In the genomic region with DNA sequence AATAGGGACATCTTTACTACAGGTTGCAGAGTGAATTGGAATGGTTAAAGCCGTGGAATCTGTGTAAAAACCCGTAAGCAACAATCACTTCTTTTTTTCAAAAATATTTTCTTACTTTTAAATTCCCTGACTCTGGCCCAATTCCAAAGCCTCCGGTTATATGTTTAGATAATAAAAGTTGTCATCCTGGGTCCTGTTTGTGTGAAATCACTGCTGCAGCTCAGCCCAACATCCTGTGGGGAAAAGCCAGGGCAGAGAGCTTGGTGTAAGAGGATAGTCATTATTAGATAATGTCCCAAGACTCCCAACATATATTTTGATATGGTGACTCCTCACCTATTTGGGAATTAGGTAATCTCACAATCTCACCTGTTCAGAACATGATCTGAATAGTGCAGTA, we compare ENCODE assay signal across 24 cellular contexts.
"Had no signal": no experiment of that assay in that cellular context is flagged by ENCODE, and none has a peak within 500 bp of the region (broad histone marks: within the 10 kb centered on the region; RNA-seq: fewer than 3 reads in every experiment).

No MANE protein-coding gene starts in this region.

- ATAC-seq: activated CD8-positive, alpha-beta T cell treated with anti-CD3 and anti-CD28 coated beads for 36 hours; activated T-cell treated with anti-CD3 and anti-CD28 coated beads, Interleukin-2, amount 50 U/mL, for 72 hours had no signal

- H3K4me2 ChIP-seq: SK-N-SH had no signal

- H3K9me3 ChIP-seq: adrenal gland, breast epithelium, Peyer's patch, SK-N-SH had no signal

- H3K36me3 ChIP-seq: adrenal gland, breast epithelium, Peyer's patch had no signal

- H3K4me3 Mint-ChIP-seq: activated CD4-positive, alpha-beta T cell treated with anti-CD3 and anti-CD28 coated beads, Interleukin-2, amount 10 ng/mL, durations not matched to agents 7 days and 5 days; activated CD8-positive, alpha-beta T cell treated with anti-CD3 and anti-CD28 coated beads for 36 hours; activated naive CD4-positive, alpha-beta T cell treated with anti-CD3 and anti-CD28 coated beads, Interleukin-2, amount 10 ng/mL, durations not matched to agents 7 days and 5 days; activated naive CD8-positive, alpha-beta T cell treated with anti-CD3 and anti-CD28 coated beads for 36 hours; activated T-cell treated with anti-CD3 and anti-CD28 coated beads, Interleukin-2, amount 50 U/mL, for 72 hours had no signal

- H3K9ac ChIP-seq: SK-N-SH had no signal

- H3K4me3 ChIP-seq: adrenal gland, breast epithelium, Peyer's patch had no signal

- H3K27ac Mint-ChIP-seq: activated CD4-positive, alpha-beta T cell treated with anti-CD3 and anti-CD28 coated beads, Interleukin-2, amount 10 ng/mL, durations not matched to agents 7 days and 5 days; activated CD8-positive, alpha-beta T cell treated with anti-CD3 and anti-CD28 coated beads for 36 hours; activated naive CD4-positive, alpha-beta T cell treated with anti-CD3 and anti-CD28 coated beads, Interleukin-2, amount 10 ng/mL, durations not matched to agents 7 days and 5 days; activated naive CD8-positive, alpha-beta T cell treated with anti-CD3 and anti-CD28 coated beads for 36 hours; activated T-cell treated with anti-CD3 and anti-CD28 coated beads, Interleukin-2, amount 50 U/mL, for 72 hours; activated T-helper 2 cell treated with anti-CD3 and anti-CD28 coated beads, Interferon-gamma antibody, Interleukin-2, Interleukin-4, amounts not matched to agents 10 μg/mL and 5 μg/mL and 100 μg/mL, durations not matched to agents 14 hours and 24 hours and 36 hours had no signal

- H3K27ac ChIP-seq: adrenal gland, breast epithelium, Peyer's patch, RWPE1, VCaP had no signal

- H3K4me1 Mint-ChIP-seq: activated CD4-positive, alpha-beta T cell treated with anti-CD3 and anti-CD28 coated beads, Interleukin-2, amount 10 ng/mL, durations not matched to agents 7 days and 5 days; activated naive CD4-positive, alpha-beta T cell treated with anti-CD3 and anti-CD28 coated beads, Interleukin-2, amount 10 ng/mL, durations not matched to agents 7 days and 5 days; activated naive CD8-positive, alpha-beta T cell treated with anti-CD3 and anti-CD28 coated beads for 36 hours had no signal

- H3K36me3 Mint-ChIP-seq: activated naive CD4-positive, alpha-beta T cell treated with anti-CD3 and anti-CD28 coated beads, Interleukin-2, amount 10 ng/mL, durations not matched to agents 7 days and 5 days; activated naive CD8-positive, alpha-beta T cell treated with anti-CD3 and anti-CD28 coated beads for 36 hours had no signal

- H3K27me3 ChIP-seq: adrenal gland, breast epithelium, Peyer's patch had no signal

- DNase-seq: activated CD4-positive, alpha-beta T cell treated with anti-CD3 and anti-CD28 coated beads, Interleukin-2, amount 10 ng/mL, durations not matched to agents 7 days and 5 days; activated CD4-positive, CD25-positive, alpha-beta regulatory T cell; activated CD8-positive, alpha-beta memory T cell treated with anti-CD3 and anti-CD28 coated beads, Interleukin-2, amount 50 U/mL, for 4 hours; activated CD8-positive, alpha-beta T cell treated with anti-CD3 and anti-CD28 coated beads for 36 hours; activated gamma-delta T cell treated with Interleukin-2 at 50 U/mL for 16 hours; activated naive CD4-positive, alpha-beta T cell treated with anti-CD3 and anti-CD28 coated beads, Interleukin-2, amount 10 ng/mL, durations not matched to agents 7 days and 5 days; activated naive CD8-positive, alpha-beta T cell treated with anti-CD3 and anti-CD28 coated beads for 36 hours; activated T-cell treated with anti-CD3 and anti-CD28 coated beads, Interleukin-2, amount 50 U/mL, for 72 hours; adrenal gland; anterior cingulate cortex; caudate nucleus; NCI-H1105 treated with DMSO at 0.1 percent for 48 hours; NCI-H1436 treated with DMSO at 0.1 percent for 48 hours; NCI-H187; NCI-H2081; NCI-H510A treated with DMSO at 0.1 percent for 48 hours; Peyer's patch; SHP77; SK-N-SH; T-helper 1 cell had no signal

- H3K27me3 Mint-ChIP-seq: activated CD4-positive, alpha-beta T cell treated with anti-CD3 and anti-CD28 coated beads, Interleukin-2, amount 10 ng/mL, durations not matched to agents 7 days and 5 days; activated naive CD4-positive, alpha-beta T cell treated with anti-CD3 and anti-CD28 coated beads, Interleukin-2, amount 10 ng/mL, durations not matched to agents 7 days and 5 days had no signal

- H3K9me3 Mint-ChIP-seq: activated CD4-positive, alpha-beta T cell treated with anti-CD3 and anti-CD28 coated beads, Interleukin-2, amount 10 ng/mL, durations not matched to agents 7 days and 5 days; activated CD8-positive, alpha-beta T cell treated with anti-CD3 and anti-CD28 coated beads for 36 hours; activated naive CD4-positive, alpha-beta T cell treated with anti-CD3 and anti-CD28 coated beads, Interleukin-2, amount 10 ng/mL, durations not matched to agents 7 days and 5 days; activated naive CD8-positive, alpha-beta T cell treated with anti-CD3 and anti-CD28 coated beads for 36 hours; activated T-helper 2 cell treated with anti-CD3 and anti-CD28 coated beads, Interferon-gamma antibody, Interleukin-2, Interleukin-4, amounts not matched to agents 10 μg/mL and 5 μg/mL and 100 μg/mL, durations not matched to agents 14 hours and 24 hours and 36 hours had no signal

- H3K4me1 ChIP-seq: adrenal gland, breast epithelium, Peyer's patch had no signal
